Comparison of ENCODE assay signal across 8 cellular contexts in the genomic region with DNA sequence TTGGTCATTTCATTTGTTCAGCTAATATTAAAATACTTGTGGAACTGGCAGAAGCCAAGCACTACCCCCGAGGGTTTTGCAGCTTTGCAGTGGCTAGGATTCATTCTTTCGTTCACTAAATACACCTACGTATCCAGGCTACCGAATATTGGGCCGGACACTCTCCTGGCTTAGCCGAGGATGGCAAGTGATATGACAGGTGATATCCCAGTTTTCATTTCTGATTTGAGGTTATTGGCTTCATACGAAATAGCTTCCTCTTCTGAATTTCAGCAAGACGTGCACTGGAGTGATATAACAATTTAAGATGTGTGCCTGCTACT. TPM values are rescaled to one million over a fixed set of nuclear protein-coding genes. Genes with fewer than 3 reads are reported as not detected.
DNase-seq lines count a peak whose midpoint lies in the region; ATAC-seq, FAIRE-seq and TF ChIP-seq lines count a peak whose summit lies in the region.

No MANE protein-coding gene starts in this region.

- intact Hi-C loops in A673 (cut with micrococcal nuclease; ENCODE audit: unreplicated experiment): loop anchor here (2.0 kb wide), 1 partner anchor 38 kb away; a partner anchor contains a TSS
- intact Hi-C loops in lower leg skin (cut with DNase I; ENCODE audit: low total_unique reads): no loop called here
- intact Hi-C loops in upper lobe of right lung (cut with DNase I): no loop called here

- H2AFZ ChIP-seq in astrocyte (ENCODE audit: low read depth, low read length): peak overlapping the region; percentile 47

- peak overlapping the region; percentile 62 for H3K27ac ChIP-seq in A673 (ENCODE audit: low read depth, low read length, poor library complexity, severe bottlenecking)
- peak overlapping the region; percentile 65 for H3K27ac ChIP-seq in astrocyte (ENCODE audit: low read depth, low read length)
- H3K27ac ChIP-seq in upper lobe of right lung: peak overlapping the region; percentile 55

- H3K27me3 ChIP-seq in A673 (replicated peaks; ENCODE audit: insufficient read depth, low read depth, low read length, poor library complexity) (no peaks in the 10 kb centered on the region), astrocyte (ENCODE audit: insufficient read depth, low read length) (no peaks in the 10 kb centered on the region), upper lobe of right lung (no peaks in the 10 kb centered on the region)

- no peak for DNase-seq in A673 (ENCODE audit: low spot score)
- DNase-seq in astrocyte (ENCODE audit: low read depth): no peak
- DNase-seq in lower leg skin (ENCODE audit: low spot score in 2 of 2): no peak
- DNase-seq in upper lobe of right lung: no peak
- DNase-seq in D721Med (ENCODE audit: insufficient read length, low spot score): no peak

- TF ChIP-seq POLR2A in lower leg skin (IDR thresholded peaks at IDR 0.05): no peak

- H3K79me2 ChIP-seq in astrocyte (ENCODE audit: insufficient read depth, low read length): peaks cover 13% of the 10 kb centered on the region

- peak overlapping the region; percentile 77 for H3K27ac Mint-ChIP-seq in astrocyte (ENCODE audit: unreplicated experiment)

- peak overlapping the region; percentile 86 for H3K9ac ChIP-seq in astrocyte (ENCODE audit: low read length)

- TF ChIP-seq CTCF in A673 (conservative IDR thresholded peaks at IDR 0.05; ENCODE audit: low read depth, low read length) (no peak), astrocyte (IDR thresholded peaks at IDR 0.05; ENCODE audit: insufficient read depth, low read depth, low read length) (no peak), lower leg skin (IDR thresholded peaks at IDR 0.05) (no peak), upper lobe of right lung (IDR thresholded peaks at IDR 0.05) (no peak), D721Med (IDR thresholded peaks at IDR 0.05; ENCODE audit: insufficient read depth, missing control alignments) (no peak)

- FAIRE-seq in astrocyte (lab: Jason Lieb, UNC): no peak
- FAIRE-seq in D721Med (lab: Jason Lieb, UNC): no peak

- no TSS peak for BruUV-seq in A673 (replicated peaks; lab: Mats Ljungman, UMichigan)

- H3K4me3 Mint-ChIP-seq in astrocyte (ENCODE audit: unreplicated experiment): peak overlapping the region; percentile 98

- no peaks in the 10 kb centered on the region for H4K20me1 ChIP-seq in astrocyte (ENCODE audit: insufficient read depth, low read length)

- H3K4me3 ChIP-seq in A673 (ENCODE audit: low read depth, low read length, poor library complexity, severe bottlenecking) (peak overlapping the region; percentile 77), astrocyte (ENCODE audit: insufficient read depth, low read depth, low read length) (peak overlapping the region; percentile 92), lower leg skin (ENCODE audit: low read depth, poor library complexity, severe bottlenecking) (peak overlapping the region; percentile 22), upper lobe of right lung (peak overlapping the region; percentile 79)

- H3K36me3 ChIP-seq in A673 (ENCODE audit: insufficient read depth, low read length, poor library complexity, severe bottlenecking) (no peaks in the 10 kb centered on the region), astrocyte (ENCODE audit: insufficient read depth, low read length) (no peaks in the 10 kb centered on the region), upper lobe of right lung (no peaks in the 10 kb centered on the region)

- H3K9me3 ChIP-seq in A673 (ENCODE audit: low read depth, low read length, poor library complexity, severe bottlenecking): no peaks in the 10 kb centered on the region
- no peaks in the 10 kb centered on the region for H3K9me3 ChIP-seq in astrocyte (ENCODE audit: insufficient read depth, low read depth, low read length)
- no peaks in the 10 kb centered on the region for H3K9me3 ChIP-seq in upper lobe of right lung

- H3K4me1 Mint-ChIP-seq in astrocyte (ENCODE audit: low read depth, unreplicated experiment): peaks cover 14% of the 10 kb centered on the region

- H3K4me1 ChIP-seq in A673 (ENCODE audit: insufficient read depth, low read length, poor library complexity, severe bottlenecking) (peaks cover 7% of the 10 kb centered on the region), astrocyte (ENCODE audit: insufficient read depth, low read length) (no peaks in the 10 kb centered on the region), upper lobe of right lung (peaks cover 16% of the 10 kb centered on the region)

- H3K36me3 Mint-ChIP-seq in astrocyte (ENCODE audit: low read depth, unreplicated experiment): peaks cover 2% of the 10 kb centered on the region

- ATAC-seq in GM18909 (IDR thresholded peaks at IDR 0.05; ENCODE audit: poor library complexity, unreplicated experiment): peak; percentile 14
- peak; percentile 9 for ATAC-seq in HG03460 (IDR thresholded peaks at IDR 0.05; ENCODE audit: unreplicated experiment)
- ATAC-seq in upper lobe of right lung: peak; percentile 2
- no peak for ATAC-seq in activated CD4-positive, CD25-positive, alpha-beta regulatory T cell treated with anti-CD3 and anti-CD28 coated beads, Interleukin-2, amount 50 U/mL, for 24 hours

- CTCF ChIA-PET in A673 (lab: Charles Lee): no interaction called here

- WGBS in lower leg skin, 2 donors: 0% methylated on average over 8 of the region's 8 CpGs

- H3K4me2 ChIP-seq in astrocyte (ENCODE audit: low read length): peak overlapping the region; percentile 95

- no peaks in the 10 kb centered on the region for H3K9me3 Mint-ChIP-seq in astrocyte (ENCODE audit: unreplicated experiment)

- POLR2A ChIA-PET in A673 (lab: Charles Lee; ENCODE audit: low non-redundant PET): no interaction called here

- no peaks in the 10 kb centered on the region for H3K27me3 Mint-ChIP-seq in astrocyte (ENCODE audit: low read depth, unreplicated experiment)

RNA-seq across cellular contexts. Expression of a gene that starts 0.5 kb away (rescaled TPM):
- total RNA-seq in A673 (2021) (10.1 and 12.6 TPM in 2 replicates), astrocyte (1.3 and 1.8 TPM in 2 replicates), lower leg skin (1 to 10 TPM in 1 of 4 donors, under 1 TPM in 2, not detected in 1; 0.49 to 1.3 (median 0.76) TPM), upper lobe of right lung (1.4 TPM)

RNA-seq across cellular contexts. Expression of a gene that starts 39.0 kb away (rescaled TPM):
- 272 and 284 TPM in 2 replicates for total RNA-seq in A673 (2021)
- 152 and 154 TPM in 2 replicates for total RNA-seq in astrocyte
- 100 to 1,000 TPM in 3 of 4 donors, 10 to 100 TPM in 1; 85.0 to 177 (median 104) TPM for total RNA-seq in lower leg skin
- total RNA-seq in upper lobe of right lung: 122 TPM

Comparison
In these comparisons a context has a peak if more than half of its experiments do, and no peak if none do; other contexts are left out.
1. H3K4me3 ChIP-seq: peak in every context shown above with its lines; median percentile 92 in astrocyte; 79 in upper lobe of right lung; 77 in A673; 22 in lower leg skin.
2. ATAC-seq: peak in GM18909 (single experiment), HG03460 (single experiment) and upper lobe of right lung (single experiment); none in activated CD4-positive, CD25-positive, alpha-beta regulatory T cell treated with anti-CD3 and anti-CD28 coated beads, Interleukin-2, amount 50 U/mL, for 24 hours (0 of 2).
3. Peak in every context shown above with its lines, with median percentiles within 50 percentile points of each other: H3K27ac ChIP-seq.